In genomic region chr10:72663971-72664370, GRCh38 we compare ENCODE assay signal across 19 cellular contexts.
"Had no signal": no experiment of that assay in that cellular context is flagged by ENCODE, and none has a peak within 500 bp of the region (broad histone marks: within the 10 kb centered on the region; RNA-seq: fewer than 3 reads in every experiment).

No MANE protein-coding gene starts in this region.

- H3K4me3 ChIP-seq: coronary artery, gastroesophageal sphincter, heart left ventricle, pancreas, right lobe of liver, spleen, thyroid gland had no signal

- H3K4me1 ChIP-seq: gastroesophageal sphincter, heart left ventricle, pancreas, right lobe of liver, spleen, thyroid gland had no signal

- H3K27me3 ChIP-seq: gastroesophageal sphincter, heart left ventricle, pancreas, right lobe of liver, spleen, thyroid gland had no signal

- H3K36me3 ChIP-seq: gastroesophageal sphincter, heart left ventricle, pancreas, right lobe of liver, spleen, thyroid gland had no signal

- H3K27ac ChIP-seq: coronary artery, gastroesophageal sphincter, heart left ventricle, pancreas, right lobe of liver, spleen, thyroid gland had no signal

- DNase-seq: activated CD4-positive, alpha-beta T cell treated with anti-CD3 and anti-CD28 coated beads, Interleukin-2, amount 10 ng/mL, durations not matched to agents 7 days and 5 days; activated CD8-positive, alpha-beta T cell treated with anti-CD3 and anti-CD28 coated beads, Interleukin-2, amount 10 ng/mL, durations not matched to agents 7 days and 5 days; activated naive CD4-positive, alpha-beta T cell treated with anti-CD3 and anti-CD28 coated beads for 36 hours; activated naive CD8-positive, alpha-beta T cell treated with anti-CD3 and anti-CD28 coated beads, Interleukin-2, amount 50 U/mL, for 24 hours; activated T-cell treated with anti-CD3 and anti-CD28 coated beads, Interleukin-2, amount 50 U/mL, for 4 hours; aorta; heart left ventricle; mesenchymal stem cell; naive thymus-derived CD8-positive, alpha-beta T cell; pancreas; right lobe of liver; spleen; stimulated activated CD8-positive, alpha-beta memory T cell treated with anti-CD3 and anti-CD28 coated beads, Interleukin-4, amount 100 ng/mL, for 48 hours; stimulated activated naive CD4-positive, alpha-beta T cell; T1000; thyroid gland had no signal

- FAIRE-seq: pancreas had no signal

- ATAC-seq: activated CD4-positive, CD25-positive, alpha-beta regulatory T cell treated with anti-CD3 and anti-CD28 coated beads, Interleukin-2, amount 50 U/mL, for 24 hours; activated CD8-positive, alpha-beta T cell treated with anti-CD3 and anti-CD28 coated beads, Interleukin-2, amount 10 ng/mL, durations not matched to agents 7 days and 5 days; activated naive CD8-positive, alpha-beta T cell treated with anti-CD3 and anti-CD28 coated beads, Interleukin-2, amount 50 U/mL, for 24 hours; activated T-cell treated with anti-CD3 and anti-CD28 coated beads, Interleukin-2, amount 50 U/mL, for 4 hours; gastroesophageal sphincter; heart left ventricle; naive thymus-derived CD8-positive, alpha-beta T cell; pancreas; right lobe of liver had no signal

- H3K9me3 ChIP-seq: gastroesophageal sphincter, heart left ventricle, pancreas, right lobe of liver, spleen, thyroid gland had no signal
